10 cellular contexts compared by ENCODE assay signal in genomic region chr5:126003309-126003708, GRCh38.
DNase-seq lines count a peak whose midpoint lies in the region; TF ChIP-seq lines count a peak whose summit lies in the region.
"Had no signal": no experiment of that assay in that cellular context is flagged by ENCODE, and none has a peak within 500 bp of the region (broad histone marks: within the 10 kb centered on the region; RNA-seq: fewer than 3 reads in every experiment).

No MANE protein-coding gene starts in this region.

- intact Hi-C loops in tibial artery (cut with DNase I; ENCODE audit: low total_unique reads), result no loop called here

- no peak for TF ChIP-seq CTCF in HEK293 (tag by site-specific recombination; IDR thresholded peaks at IDR 0.05)
- TF ChIP-seq CTCF in cardiac fibroblast (IDR thresholded peaks at IDR 0.05; ENCODE audit: low read depth, low read length), result no peak
- TF ChIP-seq CTCF in tibial artery (IDR thresholded peaks at IDR 0.05), result no peak

- DNase-seq in cardiac fibroblast (ENCODE audit: low read depth in 2 of 2) (peak; percentile 83 to 95), kidney tubule cell (ENCODE audit: low spot score) (peak; percentile 8), tibial artery (peak; percentile 66 to 82), NCI-H1436 treated with DMSO at 0.1 percent for 48 hours (lab: John Stamatoyannopoulos, UW) (no peak), SHP77 (lab: John Stamatoyannopoulos, UW) (no peak), islet precursor cell (no peak)
- DNase-seq: stimulated activated naive CD8-positive, alpha-beta T cell treated with anti-CD3 and anti-CD28 coated beads, Interleukin-15, Interleukin-2, amounts not matched to agents 100 U/mL and 50 U/mL, for 24 hours had no signal

- no peaks in the 10 kb centered on the region for H3K9me3 ChIP-seq in HEK293 (ENCODE audit: control insufficient read depth, insufficient read depth, low read depth, low read length)
- H3K9me3 ChIP-seq in tibial artery, result no peaks in the 10 kb centered on the region

- H3K36me3 ChIP-seq in HEK293 (ENCODE audit: control insufficient read depth in 2 of 2, insufficient read depth in 1 of 2, low read length in 2 of 2) (no peaks in the 10 kb centered on the region), tibial artery (no peaks in the 10 kb centered on the region)
- H3K36me3 ChIP-seq: cardiac muscle cell had no signal

- H3K4me3 ChIP-seq in HEK293 (ENCODE audit: low read depth, low read length) (no peak overlapping the region), cardiac fibroblast (replicated peaks in 1 of 2; ENCODE audit: low read depth in 2 of 2, low read length in 2 of 2) (no peak overlapping the region), tibial artery (no peak overlapping the region)
- H3K4me3 ChIP-seq: cardiac muscle cell had no signal

- no peaks in the 10 kb centered on the region for H3K27me3 ChIP-seq in tibial artery
- H3K27me3 ChIP-seq: cardiac muscle cell had no signal

- CTCF ChIA-PET in HEK293 (lab: Yijun Ruan, JAX), result no interaction called here

- H3K27ac ChIP-seq in HEK293 (ENCODE audit: extremely low read depth, low read depth, low read length) (peak overlapping the region; percentile 86; the same call in 1 of the 2 replicates), tibial artery (peak overlapping the region; percentile 65 to 68)
- H3K27ac ChIP-seq: RWPE1 had no signal

- H3K4me1 ChIP-seq in HEK293 (ENCODE audit: control insufficient read depth, insufficient read depth, low read length) (peaks cover 34% of the 10 kb centered on the region), tibial artery (peaks cover 0 to 49% (median 27%) of the 10 kb centered on the region in 4 donors)

- POLR2A ChIA-PET in HEK293 (lab: Yijun Ruan, JAX), result no interaction called here

TF ChIP-seq in HEK293, 187 proteins besides CTCF, POLR2A, EP300 and RAD21:
- TF ChIP-seq ZSCAN18 (tag by site-specific recombination; IDR thresholded peaks at IDR 0.05), result no peak
- no peak for TF ChIP-seq ZBTB8A (tag by site-specific recombination; IDR thresholded peaks at IDR 0.05)
- no peak for TF ChIP-seq ZSCAN5A (tag by site-specific recombination; IDR thresholded peaks at IDR 0.05)
- no peak for TF ChIP-seq SCRT1 (tag by site-specific recombination; IDR thresholded peaks at IDR 0.05; ENCODE audit: borderline replicate concordance)
- no peak for TF ChIP-seq ZNF433 (tag by site-specific recombination; IDR thresholded peaks at IDR 0.05; ENCODE audit: low read depth)
- no peak for TF ChIP-seq ZNF571 (tag by site-specific recombination; IDR thresholded peaks at IDR 0.05)
- peak; percentile 37; the same call in 1 of the 2 replicates for TF ChIP-seq ZNF843 (tag by site-specific recombination; IDR thresholded peaks at IDR 0.05)
- TF ChIP-seq ZNF202 (tag by site-specific recombination; IDR thresholded peaks at IDR 0.05; ENCODE audit: borderline replicate concordance), result no peak
- TF ChIP-seq ZNF658 (tag by site-specific recombination; IDR thresholded peaks at IDR 0.05), result no peak
- peak; percentile 91 for TF ChIP-seq ZIC2 (tag by site-specific recombination; IDR thresholded peaks at IDR 0.05)
- no peak for TF ChIP-seq ZNF394 (tag by site-specific recombination; IDR thresholded peaks at IDR 0.05; ENCODE audit: borderline replicate concordance)
- TF ChIP-seq KLF17 (tag by site-specific recombination; IDR thresholded peaks at IDR 0.05), result no peak
- no peak for TF ChIP-seq ZNF624 (tag by site-specific recombination; IDR thresholded peaks at IDR 0.05)
- TF ChIP-seq ZNF654 (tag by site-specific recombination; IDR thresholded peaks at IDR 0.05; ENCODE audit: low read depth), result no peak
- TF ChIP-seq PRDM2 (tag by site-specific recombination; IDR thresholded peaks at IDR 0.05; ENCODE audit: borderline replicate concordance), result no peak
- peak; percentile 34; the same call in 1 of the 2 replicates for TF ChIP-seq ZBTB44 (tag by site-specific recombination; IDR thresholded peaks at IDR 0.05)
- no peak for TF ChIP-seq ZNF621 (tag by site-specific recombination; IDR thresholded peaks at IDR 0.05)
TF ChIP-seq in HEK293: peak in this region for 3.

Comparison
In these comparisons a context has a peak if more than half of its experiments do, and no peak if none do; other contexts are left out.
1. DNase-seq: peak in cardiac fibroblast (2 of 2), kidney tubule cell (single experiment) and tibial artery (2 of 2); none in NCI-H1436 treated with DMSO at 0.1 percent for 48 hours (single experiment), SHP77 (0 of 2) and islet precursor cell (single experiment).